In the genomic region with DNA sequence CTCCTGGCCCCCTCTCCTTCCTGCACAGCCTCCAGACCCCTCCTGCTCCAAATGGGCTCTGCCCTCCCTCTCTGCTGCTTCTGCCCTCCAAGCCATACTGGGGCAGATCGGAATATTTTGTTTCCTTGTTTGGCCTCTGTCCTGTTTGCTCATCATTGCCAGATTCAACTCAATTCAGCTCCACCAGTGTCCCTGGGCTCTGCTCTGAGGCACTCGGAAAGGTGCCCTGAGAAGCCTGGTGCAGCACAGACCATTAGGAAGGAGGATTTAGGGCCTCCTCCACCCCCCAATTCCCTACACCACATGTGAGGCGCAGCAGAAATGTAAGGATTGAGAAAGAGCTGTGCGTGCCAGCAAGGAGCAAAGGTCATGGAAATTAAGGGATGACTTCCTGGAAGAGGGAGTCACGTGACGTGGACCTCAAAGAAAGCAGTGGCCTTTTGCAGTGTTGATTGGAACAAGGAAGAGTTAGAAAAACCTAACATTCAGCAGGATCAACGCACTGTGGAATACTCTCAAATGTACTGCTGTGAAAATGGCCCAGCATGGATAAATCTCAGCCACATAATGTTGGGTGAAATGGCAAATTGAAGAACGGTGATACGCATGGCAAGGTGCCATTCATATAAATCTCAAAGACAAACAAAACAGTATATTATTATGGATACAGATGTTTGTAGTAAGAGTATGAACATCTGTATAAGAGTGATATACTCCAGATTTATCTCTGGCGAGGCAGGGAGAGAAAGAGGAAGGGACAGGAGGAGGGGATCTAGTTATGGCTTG, we compare ENCODE assay signal across 1 cellular context.
TF ChIP-seq lines count a peak whose summit lies in the region.

No MANE protein-coding gene starts in this region.

TF ChIP-seq in HepG2, 621 proteins besides CTCF, POLR2A, EP300 and RAD21 (continued from another document and continues in another):
- TF ChIP-seq, protein P1, sequence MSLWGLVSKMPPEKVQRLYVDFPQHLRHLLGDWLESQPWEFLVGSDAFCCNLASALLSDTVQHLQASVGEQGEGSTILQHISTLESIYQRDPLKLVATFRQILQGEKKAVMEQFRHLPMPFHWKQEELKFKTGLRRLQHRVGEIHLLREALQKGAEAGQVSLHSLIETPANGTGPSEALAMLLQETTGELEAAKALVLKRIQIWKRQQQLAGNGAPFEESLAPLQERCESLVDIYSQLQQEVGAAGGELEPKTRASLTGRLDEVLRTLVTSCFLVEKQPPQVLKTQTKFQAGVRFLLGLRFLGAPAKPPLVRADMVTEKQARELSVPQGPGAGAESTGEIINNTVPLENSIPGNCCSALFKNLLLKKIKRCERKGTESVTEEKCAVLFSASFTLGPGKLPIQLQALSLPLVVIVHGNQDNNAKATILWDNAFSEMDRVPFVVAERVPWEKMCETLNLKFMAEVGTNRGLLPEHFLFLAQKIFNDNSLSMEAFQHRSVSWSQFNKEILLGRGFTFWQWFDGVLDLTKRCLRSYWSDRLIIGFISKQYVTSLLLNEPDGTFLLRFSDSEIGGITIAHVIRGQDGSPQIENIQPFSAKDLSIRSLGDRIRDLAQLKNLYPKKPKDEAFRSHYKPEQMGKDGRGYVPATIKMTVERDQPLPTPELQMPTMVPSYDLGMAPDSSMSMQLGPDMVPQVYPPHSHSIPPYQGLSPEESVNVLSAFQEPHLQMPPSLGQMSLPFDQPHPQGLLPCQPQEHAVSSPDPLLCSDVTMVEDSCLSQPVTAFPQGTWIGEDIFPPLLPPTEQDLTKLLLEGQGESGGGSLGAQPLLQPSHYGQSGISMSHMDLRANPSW (CRISPR knock-in tag; IDR thresholded peaks at IDR 0.05; ENCODE audit: borderline replicate concordance) = no peak
- peak; percentile 97 for TF ChIP-seq ZNF644 (CRISPR knock-in tag; IDR thresholded peaks at IDR 0.05; ENCODE audit: low read depth)
- 0 out of 2 replicates have a peak, but pooled peaks have one; percentile 76 for TF ChIP-seq NFKB2 (CRISPR knock-in tag; IDR thresholded peaks at IDR 0.05; ENCODE audit: borderline replicate concordance)
- peak; percentile 69 for TF ChIP-seq FOXP4 (CRISPR knock-in tag; IDR thresholded peaks at IDR 0.05)
- TF ChIP-seq, protein P2, sequence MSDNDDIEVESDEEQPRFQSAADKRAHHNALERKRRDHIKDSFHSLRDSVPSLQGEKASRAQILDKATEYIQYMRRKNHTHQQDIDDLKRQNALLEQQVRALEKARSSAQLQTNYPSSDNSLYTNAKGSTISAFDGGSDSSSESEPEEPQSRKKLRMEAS (IDR thresholded peaks at IDR 0.05) = peak; percentile 85
- TF ChIP-seq ZNF616 (CRISPR knock-in tag; IDR thresholded peaks at IDR 0.05; ENCODE audit: low read depth) = no peak
- TF ChIP-seq HMGA1 (CRISPR knock-in tag; conservative IDR thresholded peaks at IDR 0.05) = no peak
- TF ChIP-seq KLF12 (CRISPR knock-in tag; IDR thresholded peaks at IDR 0.05; ENCODE audit: borderline replicate concordance) = no peak
- TF ChIP-seq SALL1 (CRISPR knock-in tag; IDR thresholded peaks at IDR 0.05) = peak; percentile 80
- TF ChIP-seq, protein P3, sequence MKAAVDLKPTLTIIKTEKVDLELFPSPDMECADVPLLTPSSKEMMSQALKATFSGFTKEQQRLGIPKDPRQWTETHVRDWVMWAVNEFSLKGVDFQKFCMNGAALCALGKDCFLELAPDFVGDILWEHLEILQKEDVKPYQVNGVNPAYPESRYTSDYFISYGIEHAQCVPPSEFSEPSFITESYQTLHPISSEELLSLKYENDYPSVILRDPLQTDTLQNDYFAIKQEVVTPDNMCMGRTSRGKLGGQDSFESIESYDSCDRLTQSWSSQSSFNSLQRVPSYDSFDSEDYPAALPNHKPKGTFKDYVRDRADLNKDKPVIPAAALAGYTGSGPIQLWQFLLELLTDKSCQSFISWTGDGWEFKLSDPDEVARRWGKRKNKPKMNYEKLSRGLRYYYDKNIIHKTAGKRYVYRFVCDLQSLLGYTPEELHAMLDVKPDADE (CRISPR knock-in tag; IDR thresholded peaks at IDR 0.05) = no peak
- peak; percentile 87 for TF ChIP-seq ZNF280D (CRISPR knock-in tag; IDR thresholded peaks at IDR 0.05)
- no peak for TF ChIP-seq ZFP36L1 (CRISPR knock-in tag; IDR thresholded peaks at IDR 0.05)
- no peak for TF ChIP-seq EZH2 (conservative IDR thresholded peaks at IDR 0.05; ENCODE audit: low read depth, low read length)
- peak; percentile 67 for TF ChIP-seq FOXO1 (CRISPR knock-in tag; IDR thresholded peaks at IDR 0.05)
- TF ChIP-seq ATF4 (CRISPR knock-in tag; IDR thresholded peaks at IDR 0.05) = peak in 1 of 2 experiments; percentile 85; a peak in 2 of 4 replicates
- TF ChIP-seq, protein P4, sequence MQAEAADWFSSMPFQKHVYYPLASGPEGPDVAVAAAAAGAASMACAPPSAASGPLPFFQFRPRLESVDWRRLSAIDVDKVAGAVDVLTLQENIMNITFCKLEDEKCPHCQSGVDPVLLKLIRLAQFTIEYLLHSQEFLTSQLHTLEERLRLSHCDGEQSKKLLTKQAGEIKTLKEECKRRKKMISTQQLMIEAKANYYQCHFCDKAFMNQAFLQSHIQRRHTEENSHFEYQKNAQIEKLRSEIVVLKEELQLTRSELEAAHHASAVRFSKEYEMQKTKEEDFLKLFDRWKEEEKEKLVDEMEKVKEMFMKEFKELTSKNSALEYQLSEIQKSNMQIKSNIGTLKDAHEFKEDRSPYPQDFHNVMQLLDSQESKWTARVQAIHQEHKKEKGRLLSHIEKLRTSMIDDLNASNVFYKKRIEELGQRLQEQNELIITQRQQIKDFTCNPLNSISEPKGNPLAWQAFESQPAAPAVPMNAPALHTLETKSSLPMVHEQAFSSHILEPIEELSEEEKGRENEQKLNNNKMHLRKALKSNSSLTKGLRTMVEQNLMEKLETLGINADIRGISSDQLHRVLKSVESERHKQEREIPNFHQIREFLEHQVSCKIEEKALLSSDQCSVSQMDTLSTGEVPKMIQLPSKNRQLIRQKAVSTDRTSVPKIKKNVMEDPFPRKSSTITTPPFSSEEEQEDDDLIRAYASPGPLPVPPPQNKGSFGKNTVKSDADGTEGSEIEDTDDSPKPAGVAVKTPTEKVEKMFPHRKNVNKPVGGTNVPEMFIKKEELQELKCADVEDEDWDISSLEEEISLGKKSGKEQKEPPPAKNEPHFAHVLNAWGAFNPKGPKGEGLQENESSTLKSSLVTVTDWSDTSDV (CRISPR knock-in tag; IDR thresholded peaks at IDR 0.05) = no peak
- TF ChIP-seq, protein P5, sequence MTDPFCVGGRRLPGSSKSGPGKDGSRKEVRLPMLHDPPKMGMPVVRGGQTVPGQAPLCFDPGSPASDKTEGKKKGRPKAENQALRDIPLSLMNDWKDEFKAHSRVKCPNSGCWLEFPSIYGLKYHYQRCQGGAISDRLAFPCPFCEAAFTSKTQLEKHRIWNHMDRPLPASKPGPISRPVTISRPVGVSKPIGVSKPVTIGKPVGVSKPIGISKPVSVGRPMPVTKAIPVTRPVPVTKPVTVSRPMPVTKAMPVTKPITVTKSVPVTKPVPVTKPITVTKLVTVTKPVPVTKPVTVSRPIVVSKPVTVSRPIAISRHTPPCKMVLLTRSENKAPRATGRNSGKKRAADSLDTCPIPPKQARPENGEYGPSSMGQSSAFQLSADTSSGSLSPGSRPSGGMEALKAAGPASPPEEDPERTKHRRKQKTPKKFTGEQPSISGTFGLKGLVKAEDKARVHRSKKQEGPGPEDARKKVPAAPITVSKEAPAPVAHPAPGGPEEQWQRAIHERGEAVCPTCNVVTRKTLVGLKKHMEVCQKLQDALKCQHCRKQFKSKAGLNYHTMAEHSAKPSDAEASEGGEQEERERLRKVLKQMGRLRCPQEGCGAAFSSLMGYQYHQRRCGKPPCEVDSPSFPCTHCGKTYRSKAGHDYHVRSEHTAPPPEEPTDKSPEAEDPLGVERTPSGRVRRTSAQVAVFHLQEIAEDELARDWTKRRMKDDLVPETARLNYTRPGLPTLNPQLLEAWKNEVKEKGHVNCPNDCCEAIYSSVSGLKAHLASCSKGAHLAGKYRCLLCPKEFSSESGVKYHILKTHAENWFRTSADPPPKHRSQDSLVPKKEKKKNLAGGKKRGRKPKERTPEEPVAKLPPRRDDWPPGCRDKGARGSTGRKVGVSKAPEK (CRISPR knock-in tag; IDR thresholded peaks at IDR 0.05; ENCODE audit: borderline replicate concordance) = no peak
- TF ChIP-seq ATRX (CRISPR knock-in tag; IDR thresholded peaks at IDR 0.05; ENCODE audit: borderline replicate concordance) = no peak
- peak; percentile 91 for TF ChIP-seq PPARG (CRISPR knock-in tag; conservative IDR thresholded peaks at IDR 0.05)
- 0 out of 2 replicates have a peak, but pooled peaks have one; percentile 46 for TF ChIP-seq ISL2 (CRISPR knock-in tag; IDR thresholded peaks at IDR 0.05)
- TF ChIP-seq ZFP90 (CRISPR knock-in tag; IDR thresholded peaks at IDR 0.05; ENCODE audit: borderline replicate concordance) = no peak; the same call in 1 of the 2 replicates
- peak; percentile 86 for TF ChIP-seq HOMEZ (CRISPR knock-in tag; IDR thresholded peaks at IDR 0.05; ENCODE audit: low read depth)
- TF ChIP-seq ZNF446 (CRISPR knock-in tag; IDR thresholded peaks at IDR 0.05) = no peak
- no peak for TF ChIP-seq ZNF484 (CRISPR knock-in tag; IDR thresholded peaks at IDR 0.05; ENCODE audit: borderline replicate concordance, low read depth)
- no peak; the same call in 1 of the 2 replicates for TF ChIP-seq GFI1 (CRISPR knock-in tag; IDR thresholded peaks at IDR 0.05; ENCODE audit: borderline replicate concordance)
